ENCODE assay signal across 1 cellular context in the genomic region with DNA sequence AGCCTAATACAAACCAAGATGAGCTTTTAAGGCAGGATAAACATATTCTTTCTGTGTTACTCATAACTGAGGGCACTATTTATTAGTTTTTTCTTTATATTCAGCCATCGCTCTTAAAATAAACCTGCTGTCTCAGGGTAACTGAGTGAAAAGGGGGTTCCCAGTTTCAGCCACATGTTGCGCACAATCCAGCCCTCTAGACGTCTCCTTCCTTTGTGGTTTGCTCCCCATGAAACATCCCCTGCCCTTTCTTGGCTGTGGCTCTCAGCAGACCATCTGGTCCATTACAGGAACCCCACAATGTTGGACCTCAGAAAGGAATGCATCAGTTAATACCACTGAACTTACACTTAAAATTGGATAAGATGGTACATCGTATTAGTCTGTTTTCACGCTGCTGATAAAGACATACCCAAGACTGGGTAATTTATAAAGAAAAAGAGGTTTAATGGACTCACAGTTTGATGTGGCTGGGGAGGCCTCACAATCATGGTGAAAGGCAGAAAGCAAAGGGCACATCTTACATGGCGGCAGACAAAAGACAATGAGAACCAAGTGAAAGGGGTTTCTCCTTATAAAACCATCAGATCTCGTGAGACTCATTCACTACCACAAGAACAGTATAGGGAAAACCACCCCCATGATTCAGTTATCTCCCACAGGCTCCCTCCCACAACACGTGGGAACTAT.
TF ChIP-seq lines count a peak whose summit lies in the region.

No MANE protein-coding gene starts in this region.

TF ChIP-seq in HepG2, 621 proteins besides CTCF, POLR2A, EP300 and RAD21:
- TF ChIP-seq PHF5A (CRISPR knock-in tag; IDR thresholded peaks at IDR 0.05; ENCODE audit: low read depth, unreplicated experiment) (no peak), KMT2B (CRISPR knock-in tag; IDR thresholded peaks at IDR 0.05) (no peak), REL (CRISPR knock-in tag; conservative IDR thresholded peaks at IDR 0.05) (no peak), ZNF296 (CRISPR knock-in tag; conservative IDR thresholded peaks at IDR 0.05) (no peak), PRMT3 (CRISPR knock-in tag; IDR thresholded peaks at IDR 0.05; ENCODE audit: borderline replicate concordance, low read depth) (no peak), GLMP (CRISPR knock-in tag; IDR thresholded peaks at IDR 0.05; ENCODE audit: borderline replicate concordance) (no peak), ZFP37 (CRISPR knock-in tag; IDR thresholded peaks at IDR 0.05; ENCODE audit: borderline replicate concordance) (no peak), KLF11 (CRISPR knock-in tag; IDR thresholded peaks at IDR 0.05) (no peak), ZNF768 (CRISPR knock-in tag; IDR thresholded peaks at IDR 0.05) (no peak), ZNF44 (CRISPR knock-in tag; IDR thresholded peaks at IDR 0.05) (no peak), ZNF891 (CRISPR knock-in tag; IDR thresholded peaks at IDR 0.05) (no peak), RARG (CRISPR knock-in tag; IDR thresholded peaks at IDR 0.05; ENCODE audit: low read depth) (no peak), ZNF567 (CRISPR knock-in tag; IDR thresholded peaks at IDR 0.05; ENCODE audit: borderline replicate concordance) (no peak)
- TF ChIP-seq, protein P1, sequence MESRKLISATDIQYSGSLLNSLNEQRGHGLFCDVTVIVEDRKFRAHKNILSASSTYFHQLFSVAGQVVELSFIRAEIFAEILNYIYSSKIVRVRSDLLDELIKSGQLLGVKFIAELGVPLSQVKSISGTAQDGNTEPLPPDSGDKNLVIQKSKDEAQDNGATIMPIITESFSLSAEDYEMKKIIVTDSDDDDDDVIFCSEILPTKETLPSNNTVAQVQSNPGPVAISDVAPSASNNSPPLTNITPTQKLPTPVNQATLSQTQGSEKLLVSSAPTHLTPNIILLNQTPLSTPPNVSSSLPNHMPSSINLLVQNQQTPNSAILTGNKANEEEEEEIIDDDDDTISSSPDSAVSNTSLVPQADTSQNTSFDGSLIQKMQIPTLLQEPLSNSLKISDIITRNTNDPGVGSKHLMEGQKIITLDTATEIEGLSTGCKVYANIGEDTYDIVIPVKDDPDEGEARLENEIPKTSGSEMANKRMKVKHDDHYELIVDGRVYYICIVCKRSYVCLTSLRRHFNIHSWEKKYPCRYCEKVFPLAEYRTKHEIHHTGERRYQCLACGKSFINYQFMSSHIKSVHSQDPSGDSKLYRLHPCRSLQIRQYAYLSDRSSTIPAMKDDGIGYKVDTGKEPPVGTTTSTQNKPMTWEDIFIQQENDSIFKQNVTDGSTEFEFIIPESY (CRISPR knock-in tag; IDR thresholded peaks at IDR 0.05) = no peak
- TF ChIP-seq, protein P2, sequence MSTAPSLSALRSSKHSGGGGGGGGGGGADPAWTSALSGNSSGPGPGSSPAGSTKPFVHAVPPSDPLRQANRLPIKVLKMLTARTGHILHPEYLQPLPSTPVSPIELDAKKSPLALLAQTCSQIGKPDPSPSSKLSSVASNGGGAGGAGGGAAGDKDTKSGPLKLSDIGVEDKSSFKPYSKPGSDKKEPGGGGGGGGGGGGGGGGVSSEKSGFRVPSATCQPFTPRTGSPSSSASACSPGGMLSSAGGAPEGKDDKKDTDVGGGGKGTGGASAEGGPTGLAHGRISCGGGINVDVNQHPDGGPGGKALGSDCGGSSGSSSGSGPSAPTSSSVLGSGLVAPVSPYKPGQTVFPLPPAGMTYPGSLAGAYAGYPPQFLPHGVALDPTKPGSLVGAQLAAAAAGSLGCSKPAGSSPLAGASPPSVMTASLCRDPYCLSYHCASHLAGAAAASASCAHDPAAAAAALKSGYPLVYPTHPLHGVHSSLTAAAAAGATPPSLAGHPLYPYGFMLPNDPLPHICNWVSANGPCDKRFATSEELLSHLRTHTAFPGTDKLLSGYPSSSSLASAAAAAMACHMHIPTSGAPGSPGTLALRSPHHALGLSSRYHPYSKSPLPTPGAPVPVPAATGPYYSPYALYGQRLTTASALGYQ (CRISPR knock-in tag; IDR thresholded peaks at IDR 0.05) = no peak
